13 cellular contexts compared by ENCODE assay signal in the genomic region with DNA sequence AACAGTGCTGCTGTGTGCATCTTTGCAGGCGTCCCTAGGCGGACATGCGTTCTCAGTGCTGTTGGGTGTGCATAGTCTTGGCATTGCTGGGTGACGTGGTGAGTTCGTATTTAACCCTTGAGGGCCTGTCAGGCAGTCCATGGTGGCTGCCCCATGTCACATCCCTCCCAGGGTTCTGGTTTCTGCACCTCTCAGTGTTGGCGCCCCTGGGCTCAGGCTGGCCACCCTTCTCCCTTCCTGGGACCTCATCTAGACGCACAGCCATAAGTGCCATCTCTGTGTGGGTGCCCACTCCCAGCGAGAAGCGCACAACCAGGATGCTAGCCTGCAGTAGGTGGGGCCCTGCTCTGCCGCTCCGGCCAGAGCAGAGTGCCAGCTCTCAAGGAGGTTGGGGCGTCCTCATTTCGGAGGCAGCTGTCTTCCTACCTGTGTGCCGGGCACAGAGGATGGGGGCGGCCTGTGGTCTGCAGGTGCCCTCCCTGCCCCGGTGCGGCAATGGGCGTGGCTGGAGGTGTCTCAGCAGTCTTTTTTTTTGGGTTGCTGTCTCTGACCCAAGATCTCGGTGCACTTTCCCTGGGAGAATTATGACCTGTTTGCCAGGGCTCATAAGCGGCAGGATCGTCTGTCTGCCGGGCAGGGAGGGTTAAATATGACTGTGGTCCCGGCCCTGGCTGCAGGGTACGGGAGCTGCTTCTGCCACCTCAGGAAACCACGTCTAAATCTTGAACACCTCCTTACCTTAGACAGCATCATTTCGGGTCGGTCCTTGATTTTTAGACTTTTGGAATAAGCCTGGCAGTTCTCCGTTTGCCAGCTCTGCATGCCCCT. TPM values are rescaled to one million over a fixed set of nuclear protein-coding genes. Genes with fewer than 3 reads are reported as not detected.
DNase-seq lines count a peak whose midpoint lies in the region; ATAC-seq, FAIRE-seq and TF ChIP-seq lines count a peak whose summit lies in the region.
"Had no signal": no experiment of that assay in that cellular context is flagged by ENCODE, and none has a peak within 500 bp of the region (broad histone marks: within the 10 kb centered on the region; RNA-seq: fewer than 3 reads in every experiment).

No MANE protein-coding gene starts in this region.

- H3K79me2 ChIP-seq in keratinocyte (ENCODE audit: control insufficient read depth, insufficient read depth, low read length) = peaks cover 39% of the 10 kb centered on the region

- no peak for TF ChIP-seq POLR2A in spleen (IDR thresholded peaks at IDR 0.05)

- WGBS in spleen, 5 donors = 53 to 61% (median 58%) methylated on average over 23 to 28 of the region's 28 CpGs

- dilution Hi-C loops in keratinocyte (cut with MboI; ENCODE audit: extremely low pct_ligation_motif_present, low sequenced_read_pairs) = no loop called here

- no peak overlapping the region for H2AFZ ChIP-seq in keratinocyte (ENCODE audit: control insufficient read depth, low read length)

- H3K27me3 ChIP-seq in keratinocyte (ENCODE audit: control insufficient read depth, extremely low read depth, insufficient read depth, low read length) (no peaks in the 10 kb centered on the region), spleen (replicated peaks in 1 of 7) (no peaks in the 10 kb centered on the region)

- no peaks in the 10 kb centered on the region for H3K27me3 Mint-ChIP-seq in activated CD4-positive, alpha-beta T cell treated with anti-CD3 and anti-CD28 coated beads, Interleukin-2, amount 10 ng/mL, durations not matched to agents 7 days and 5 days
- H3K27me3 Mint-ChIP-seq in activated CD8-positive, alpha-beta T cell treated with anti-CD3 and anti-CD28 coated beads for 36 hours = no peaks in the 10 kb centered on the region

- H3K27ac Mint-ChIP-seq in activated CD4-positive, alpha-beta T cell treated with anti-CD3 and anti-CD28 coated beads, Interleukin-2, amount 10 ng/mL, durations not matched to agents 7 days and 5 days = peak overlapping the region; percentile 93
- H3K27ac Mint-ChIP-seq in activated CD8-positive, alpha-beta T cell treated with anti-CD3 and anti-CD28 coated beads for 36 hours = peak overlapping the region; percentile 0

- peak overlapping the region; percentile 76 for H3K4me3 Mint-ChIP-seq in activated CD4-positive, alpha-beta T cell treated with anti-CD3 and anti-CD28 coated beads, Interleukin-2, amount 10 ng/mL, durations not matched to agents 7 days and 5 days
- peak overlapping the region; percentile 51 for H3K4me3 Mint-ChIP-seq in activated CD8-positive, alpha-beta T cell treated with anti-CD3 and anti-CD28 coated beads for 36 hours

- CTCF ChIA-PET in activated CD4-positive, alpha-beta T cell treated with anti-CD3 and anti-CD28 coated beads, Interleukin-2, amount 10 ng/mL, durations not matched to agents 7 days and 5 days (lab: Charles Lee) = no interaction called here
- CTCF ChIA-PET in activated CD8-positive, alpha-beta T cell treated with anti-CD3 and anti-CD28 coated beads for 36 hours (lab: Charles Lee) = interaction anchor here (0.6 kb wide), 1 partner anchor 191 kb away, joined by 3 read pairs; no protein-coding TSS in a partner anchor

- H3K36me3 ChIP-seq in keratinocyte (ENCODE audit: control insufficient read depth in 2 of 2, extremely low read depth in 1 of 2, insufficient read depth in 2 of 2, low read length in 2 of 2) (no peaks in the 10 kb centered on the region), spleen (peaks cover 0 to 19% (median 0%) of the 10 kb centered on the region in 6 donors)

- no peak for TF ChIP-seq CTCF in activated CD8-positive, alpha-beta T cell treated with anti-CD3 and anti-CD28 coated beads for 36 hours (IDR thresholded peaks at IDR 0.05)
- TF ChIP-seq CTCF in keratinocyte (optimal IDR thresholded peaks at IDR 0.05 in 1 of 3, IDR thresholded peaks at IDR 0.05 in 1 of 3, conservative IDR thresholded peaks at IDR 0.05 in 1 of 3; ENCODE audit: extremely low read depth in 1 of 3, insufficient read depth in 2 of 3, low read length in 3 of 3) (no peak), spleen (IDR thresholded peaks at IDR 0.05 in 8 of 11, conservative IDR thresholded peaks at IDR 0.05 in 3 of 11) (no peak)

- no peak for DNase-seq in activated CD4-positive, alpha-beta T cell treated with anti-CD3 and anti-CD28 coated beads, Interleukin-2, amount 10 ng/mL, durations not matched to agents 7 days and 5 days
- DNase-seq in activated CD4-positive, alpha-beta T cell treated with anti-CD3 and anti-CD28 coated beads for 48 hours = no peak
- peak; percentile 23 for DNase-seq in activated CD8-positive, alpha-beta T cell treated with anti-CD3 and anti-CD28 coated beads for 36 hours
- DNase-seq in keratinocyte (ENCODE audit: low read depth, low spot score) (no peak), spleen (peak; percentile 79), KBM-7 (no peak), NCI-H2081 treated with DMSO at 0.1 percent for 48 hours (lab: John Stamatoyannopoulos, UW) (no peak)
- DNase-seq: effector CD8-positive, alpha-beta T cell; hippocampal formation; NCI-H1092 treated with DMSO at 0.1 percent for 48 hours had no signal

- in situ Hi-C loops in KBM-7 (cut with MboI; ENCODE audit: low pct_unique_long_range_greater_than_20kb, low sequenced_read_pairs) = no loop called here

- H3K9me3 ChIP-seq in keratinocyte (ENCODE audit: control insufficient read depth, low read depth, low read length) (no peaks in the 10 kb centered on the region), spleen (no peaks in the 10 kb centered on the region)
- H3K9me3 ChIP-seq: A549 had no signal

- H3K4me1 ChIP-seq in keratinocyte (ENCODE audit: control insufficient read depth, extremely low read depth, insufficient read depth, low read length) (peaks cover 11% of the 10 kb centered on the region), spleen (peaks cover 55 to 100% (median 89%) of the 10 kb centered on the region in 6 donors)
- H3K4me1 ChIP-seq: A549 had no signal

- no peaks in the 10 kb centered on the region for H3K9me1 ChIP-seq in keratinocyte (ENCODE audit: control insufficient read depth, extremely low read depth, insufficient read depth, low read length)

- peaks cover 13% of the 10 kb centered on the region for H3K36me3 Mint-ChIP-seq in activated CD4-positive, alpha-beta T cell treated with anti-CD3 and anti-CD28 coated beads, Interleukin-2, amount 10 ng/mL, durations not matched to agents 7 days and 5 days (ENCODE audit: low read depth)
- H3K36me3 Mint-ChIP-seq in activated CD8-positive, alpha-beta T cell treated with anti-CD3 and anti-CD28 coated beads for 36 hours (ENCODE audit: low read depth) = peaks cover 4% of the 10 kb centered on the region

- peaks cover 10% of the 10 kb centered on the region for H4K20me1 ChIP-seq in keratinocyte (ENCODE audit: control insufficient read depth, extremely low read depth, insufficient read depth, low read length)

- H3K4me2 ChIP-seq in keratinocyte (ENCODE audit: control insufficient read depth, extremely low read depth, insufficient read depth, low read depth, low read length) = peak overlapping the region; percentile 17
- H3K4me2 ChIP-seq: A549 had no signal

- H3K4me1 Mint-ChIP-seq in activated CD4-positive, alpha-beta T cell treated with anti-CD3 and anti-CD28 coated beads, Interleukin-2, amount 10 ng/mL, durations not matched to agents 7 days and 5 days = peaks cover 70% of the 10 kb centered on the region
- H3K4me1 Mint-ChIP-seq in activated CD8-positive, alpha-beta T cell treated with anti-CD3 and anti-CD28 coated beads for 36 hours (ENCODE audit: low read depth) = peaks cover 79% of the 10 kb centered on the region

- POLR2A ChIA-PET in activated CD4-positive, alpha-beta T cell treated with anti-CD3 and anti-CD28 coated beads, Interleukin-2, amount 10 ng/mL, durations not matched to agents 7 days and 5 days (lab: Charles Lee) = no interaction called here
- POLR2A ChIA-PET in activated CD8-positive, alpha-beta T cell treated with anti-CD3 and anti-CD28 coated beads for 36 hours (lab: Charles Lee) = no interaction called here

- H3K9ac ChIP-seq in keratinocyte (ENCODE audit: control insufficient read depth, extremely low read depth, insufficient read depth, low read length) = no peak overlapping the region

- H3K4me3 ChIP-seq in keratinocyte (ENCODE audit: control insufficient read depth in 2 of 3, extremely low read depth in 1 of 3, insufficient read depth in 2 of 3, low read depth in 1 of 3, low read length in 3 of 3) (no peak overlapping the region), spleen (peak overlapping the region in 3 of 8 donors; percentile 7 to 46 (median 22))
- H3K4me3 ChIP-seq: A549 had no signal

- no peak for ATAC-seq in activated CD8-positive, alpha-beta T cell treated with anti-CD3 and anti-CD28 coated beads for 36 hours
- no peak for ATAC-seq in HG02884 (IDR thresholded peaks at IDR 0.05; ENCODE audit: unreplicated experiment)
- ATAC-seq: A549 had no signal

- intact Hi-C loops in activated CD8-positive, alpha-beta T cell treated with anti-CD3 and anti-CD28 coated beads for 36 hours (cut with micrococcal nuclease) = loop anchor here (5.0 to 10.0 kb wide), 3 partner anchors 33 to 91 kb away; no protein-coding TSS in a partner anchor
- intact Hi-C loops in spleen (cut with DNase I; ENCODE audit: low total_unique reads) = no loop called here

- no peaks in the 10 kb centered on the region for H3K9me3 Mint-ChIP-seq in activated CD4-positive, alpha-beta T cell treated with anti-CD3 and anti-CD28 coated beads, Interleukin-2, amount 10 ng/mL, durations not matched to agents 7 days and 5 days
- H3K9me3 Mint-ChIP-seq in activated CD8-positive, alpha-beta T cell treated with anti-CD3 and anti-CD28 coated beads for 36 hours = no peaks in the 10 kb centered on the region

- FAIRE-seq in keratinocyte (lab: Jason Lieb, UNC) = no peak
- FAIRE-seq: A549 had no signal

- H3K27ac ChIP-seq in keratinocyte (ENCODE audit: control insufficient read depth, insufficient read depth, low read length) = no peak overlapping the region
- H3K27ac ChIP-seq in spleen = peak overlapping the region in 5 of 8 donors; percentile 9 to 68 (median 63)
- H3K27ac ChIP-seq: A549, HL-60 had no signal

RNA-seq across cellular contexts. Expression of a gene that starts 6.5 kb away (rescaled TPM):
- total RNA-seq in activated CD4-positive, alpha-beta T cell treated with anti-CD3 and anti-CD28 coated beads, Interleukin-2, amount 10 ng/mL, durations not matched to agents 7 days and 5 days = 1 to 10 TPM; 9.1 to 9.9 TPM
- total RNA-seq in activated CD8-positive, alpha-beta T cell treated with anti-CD3 and anti-CD28 coated beads for 36 hours = 10 to 100 TPM in 1 of 2 experiments, 1 to 10 TPM in 1; 9.6 to 10.4 TPM
- polyA plus RNA-seq in keratinocyte = 8.7 to 18.9 TPM (median 11.2 TPM) in 3 replicates
- 2.2 TPM for polyA plus RNA-seq in keratinocyte (2011; ENCODE audit: low read depth)
- polyA plus RNA-seq in keratinocyte (2011; cell fraction: cytosol; rRNA removed) = 11.5 and 12.1 TPM in 2 replicates
- polyA plus RNA-seq in keratinocyte (2011; cell fraction: nucleus; rRNA removed) = 6.2 and 8.2 TPM in 2 replicates
- polyA plus RNA-seq in keratinocyte (2012; ENCODE audit: low replicate concordance) = 7.7 and 13.5 TPM in 2 replicates
- polyA minus RNA-seq in keratinocyte = 14.7 to 20.5 TPM (median 15.0 TPM) in 3 replicates
- 20.3 TPM for polyA minus RNA-seq in keratinocyte (2011; cell fraction: cytosol; rRNA and poly(A)+ RNA removed)
- 4.7 and 8.1 TPM in 2 replicates for polyA minus RNA-seq in keratinocyte (2011; cell fraction: nucleus; rRNA and poly(A)+ RNA removed)
- 10 to 100 TPM; 24.7 to 41.3 (median 33.7) TPM for total RNA-seq in spleen
- 10 to 100 TPM; 11.1 to 16.5 (median 11.7) TPM for polyA plus RNA-seq in spleen

Comparison
In these comparisons a context has a peak if more than half of its experiments do, and no peak if none do; other contexts are left out.
1. DNase-seq: peak in activated CD8-positive, alpha-beta T cell treated with anti-CD3 and anti-CD28 coated beads for 36 hours (single experiment) and spleen (single experiment); none in activated CD4-positive, alpha-beta T cell treated with anti-CD3 and anti-CD28 coated beads, Interleukin-2, amount 10 ng/mL, durations not matched to agents 7 days and 5 days (single experiment), activated CD4-positive, alpha-beta T cell treated with anti-CD3 and anti-CD28 coated beads for 48 hours (single experiment), keratinocyte (single experiment), KBM-7 (single experiment) and NCI-H2081 treated with DMSO at 0.1 percent for 48 hours (single experiment).